ENCODE assay signal across 9 cellular contexts in the genomic region with DNA sequence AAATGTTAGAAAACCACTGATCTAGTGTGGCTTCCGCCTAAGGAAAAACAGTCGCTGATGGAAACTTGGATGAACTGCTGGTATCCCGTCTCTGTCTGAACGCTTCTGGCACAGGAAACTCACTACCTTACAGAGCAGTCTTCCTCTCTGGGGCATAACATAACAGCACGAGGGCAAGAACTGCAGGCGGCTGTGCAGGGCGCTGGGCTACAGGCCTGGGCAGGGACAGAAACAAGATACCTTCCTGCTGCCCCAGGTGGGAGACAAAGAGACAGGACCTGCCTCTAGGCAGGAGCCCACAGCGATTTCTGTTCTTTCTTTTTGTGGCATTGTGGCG. TPM values are rescaled to one million over a fixed set of nuclear protein-coding genes. Genes with fewer than 3 reads are reported as not detected.
DNase-seq lines count a peak whose midpoint lies in the region; ATAC-seq and TF ChIP-seq lines count a peak whose summit lies in the region.
"Had no signal": no experiment of that assay in that cellular context is flagged by ENCODE, and none has a peak within 500 bp of the region (broad histone marks: within the 10 kb centered on the region; RNA-seq: fewer than 3 reads in every experiment).

No MANE protein-coding gene starts in this region.

- H3K9me3 ChIP-seq in AG04450 (ENCODE audit: control insufficient read depth, insufficient read depth, low read length) (no peaks in the 10 kb centered on the region), RWPE2 (ENCODE audit: severe bottlenecking) (no peaks in the 10 kb centered on the region), osteoblast (ENCODE audit: low read depth, low read length) (no peaks in the 10 kb centered on the region)

- ATAC-seq in RWPE2 (ENCODE audit: low read depth), result peak; percentile 75
- ATAC-seq in foreskin keratinocyte, result peak; percentile 50
- no peak for ATAC-seq in HG02610 (IDR thresholded peaks at IDR 0.05; ENCODE audit: unreplicated experiment)

- DNase-seq in AG04450 (ENCODE audit: low read depth, low spot score), result no peak
- no peak for DNase-seq in RWPE2 (ENCODE audit: low spot score)
- no peak for DNase-seq in foreskin keratinocyte
- no peak for DNase-seq in osteoblast (ENCODE audit: insufficient read length, low spot score, missing footprints)
- no peak for DNase-seq in SHP77 treated with DMSO at 0.1 percent for 48 hours (lab: John Stamatoyannopoulos, UW)
- DNase-seq in OCI-M2 (lab: John Stamatoyannopoulos, UW; ENCODE audit: unreplicated experiment), result no peak
- DNase-seq in NCI-H748 treated with DMSO at 0.1 percent for 48 hours (lab: John Stamatoyannopoulos, UW), result no peak
- DNase-seq: effector CD4-positive, alpha-beta T cell had no signal

- H3K27ac ChIP-seq in AG04450 (ENCODE audit: low read depth, low read length) (peak overlapping the region; percentile 97), RWPE2 (ENCODE audit: poor library complexity, severe bottlenecking) (peak overlapping the region; percentile 67), foreskin keratinocyte (no peak overlapping the region), osteoblast (ENCODE audit: low read depth, low read length) (peak overlapping the region; percentile 91)

- H3K4me3 ChIP-seq in AG04450 (ENCODE audit: low read depth, low read length), result peak overlapping the region; percentile 54
- H3K4me3 ChIP-seq in RWPE2 (ENCODE audit: severe bottlenecking), result no peak overlapping the region
- peak overlapping the region; percentile 48 for H3K4me3 ChIP-seq in osteoblast (ENCODE audit: insufficient read depth, low read length)

- H3K27me3 ChIP-seq in AG04450 (ENCODE audit: control insufficient read depth, insufficient read depth, low read length) (no peaks in the 10 kb centered on the region), RWPE2 (ENCODE audit: insufficient read depth, poor library complexity, severe bottlenecking) (no peaks in the 10 kb centered on the region), foreskin keratinocyte (no peaks in the 10 kb centered on the region), osteoblast (ENCODE audit: insufficient read depth, low read length) (no peaks in the 10 kb centered on the region)

- H3K4me1 ChIP-seq in RWPE2 (ENCODE audit: insufficient read depth, poor library complexity, severe bottlenecking) (peaks cover 26% of the 10 kb centered on the region), foreskin keratinocyte (peaks cover 14% of the 10 kb centered on the region), osteoblast (ENCODE audit: insufficient read depth, low read length) (peaks cover 48% of the 10 kb centered on the region)

- POLR2A ChIA-PET in AG04450 (lab: Yijun Ruan, JAX), result interaction anchor here (1.7 kb wide), 1 partner anchor 11 kb away, joined by 4 read pairs; no protein-coding TSS in a partner anchor

- H4K20me1 ChIP-seq in osteoblast (ENCODE audit: insufficient read depth, low read length), result peaks cover 78% of the 10 kb centered on the region

- CTCF ChIA-PET in AG04450 (lab: Charles Lee), result no interaction called here

- peaks cover 97% of the 10 kb centered on the region for H3K79me2 ChIP-seq in osteoblast (ENCODE audit: insufficient read depth, low read length)

- H3K36me3 ChIP-seq in RWPE2 (ENCODE audit: low read depth), result no peaks in the 10 kb centered on the region
- H3K36me3 ChIP-seq in osteoblast (ENCODE audit: insufficient read depth, low read length), result peaks cover 4% of the 10 kb centered on the region

- no peak for TF ChIP-seq CTCF in AG04450 (IDR thresholded peaks at IDR 0.05; ENCODE audit: low read depth, low read length)
- TF ChIP-seq CTCF in RWPE2 (IDR thresholded peaks at IDR 0.05; ENCODE audit: poor library complexity, severe bottlenecking), result no peak
- no peak for TF ChIP-seq CTCF in foreskin keratinocyte (conservative IDR thresholded peaks at IDR 0.05)
- TF ChIP-seq CTCF in osteoblast (IDR thresholded peaks at IDR 0.05; ENCODE audit: extremely low read depth, low read depth, low read length), result no peak

- H2AFZ ChIP-seq in osteoblast (ENCODE audit: low read length), result peak overlapping the region; percentile 66

- H3K4me2 ChIP-seq in osteoblast (ENCODE audit: insufficient read depth, low read length), result peak overlapping the region; percentile 65

RNA-seq across cellular contexts. Expression of a gene that starts 10.5 kb away (rescaled TPM):
- polyA plus RNA-seq in AG04450 (2011; rRNA removed), result 222 and 265 TPM in 2 replicates
- polyA minus RNA-seq in AG04450 (2011; rRNA and poly(A)+ RNA removed), result 92.0 and 94.3 TPM in 2 replicates
- 57.8 and 81.5 TPM in 2 replicates for total RNA-seq in foreskin keratinocyte
- 57.1 and 62.8 TPM in 2 replicates for polyA plus RNA-seq in foreskin keratinocyte
- 352 and 388 TPM in 2 replicates for total RNA-seq in osteoblast

RNA-seq across cellular contexts. Expression of a gene that starts 26.1 kb away (rescaled TPM):
- polyA plus RNA-seq in AG04450 (2011; rRNA removed) (12.4 and 17.3 TPM in 2 replicates), foreskin keratinocyte (27.3 and 32.3 TPM in 2 replicates)
- 12.2 and 16.6 TPM in 2 replicates for polyA minus RNA-seq in AG04450 (2011; rRNA and poly(A)+ RNA removed)
- total RNA-seq in foreskin keratinocyte (26.1 and 31.0 TPM in 2 replicates), osteoblast (18.8 and 21.5 TPM in 2 replicates)

RNA-seq across cellular contexts. Expression of a gene that starts 26.4 kb away (rescaled TPM):
- polyA plus RNA-seq in AG04450 (2011; rRNA removed) (46.8 and 54.4 TPM in 2 replicates), foreskin keratinocyte (35.8 and 37.8 TPM in 2 replicates)
- 11.6 and 15.5 TPM in 2 replicates for polyA minus RNA-seq in AG04450 (2011; rRNA and poly(A)+ RNA removed)
- total RNA-seq in foreskin keratinocyte (28.7 and 29.3 TPM in 2 replicates), osteoblast (25.7 and 28.6 TPM in 2 replicates)

RNA-seq across cellular contexts. Expression of a gene that starts 36.9 kb away (rescaled TPM):
- polyA plus RNA-seq in AG04450 (2011; rRNA removed), result 170 and 184 TPM in 2 replicates
- polyA minus RNA-seq in AG04450 (2011; rRNA and poly(A)+ RNA removed), result 71.4 and 81.2 TPM in 2 replicates
- 280 and 282 TPM in 2 replicates for total RNA-seq in foreskin keratinocyte
- 228 and 247 TPM in 2 replicates for polyA plus RNA-seq in foreskin keratinocyte
- 88.7 and 102 TPM in 2 replicates for total RNA-seq in osteoblast

RNA-seq across cellular contexts. Expression of a gene that starts 37.7 kb away (rescaled TPM):
- polyA plus RNA-seq in AG04450 (2011; rRNA removed) (20.3 and 21.1 TPM in 2 replicates), foreskin keratinocyte (9.1 and 10.1 TPM in 2 replicates)
- polyA minus RNA-seq in AG04450 (2011; rRNA and poly(A)+ RNA removed), result 20.2 and 21.9 TPM in 2 replicates
- total RNA-seq in foreskin keratinocyte (13.8 and 16.3 TPM in 2 replicates), osteoblast (42.0 and 45.4 TPM in 2 replicates)
